Comparison of ENCODE assay signal across 8 cellular contexts in genomic region chr2:11465485-11466306, GRCh38. TPM values are rescaled to one million over a fixed set of nuclear protein-coding genes. Genes with fewer than 3 reads are reported as not detected.
DNase-seq lines count a peak whose midpoint lies in the region; ATAC-seq and TF ChIP-seq lines count a peak whose summit lies in the region.

TSS of gene E2F6 (minus strand) at chr2:11466161. CDS start at chr2:11465879, 282 bp downstream.

- DNase-seq in GF-D8 (lab: John Stamatoyannopoulos, UW) (peak; percentile 62), HFFc6 (peak; percentile 93), NCI-H1092 treated with DMSO at 0.1 percent for 48 hours (lab: John Stamatoyannopoulos, UW) (peak; percentile 89), nucleus accumbens (lab: John Stamatoyannopoulos, UW) (peak in 55 of 56 donors; percentile 27 to 95 (median 88)), superior temporal gyrus (ENCODE audit: extremely low spot score) (peak; percentile 94)
- peak; percentile 86 for DNase-seq in activated naive CD4-positive, alpha-beta T cell treated with anti-CD3 and anti-CD28 coated beads, Interleukin-2, amount 50 U/mL, for 16 hours

- no peaks in the 10 kb centered on the region for H3K27me3 ChIP-seq in gastroesophageal sphincter

- peaks cover 46% of the 10 kb centered on the region for H3K4me1 Mint-ChIP-seq in HFFc6 (ENCODE audit: low read depth)

- TF ChIP-seq EP300 in gastroesophageal sphincter (IDR thresholded peaks at IDR 0.05), result no peak

- peaks cover 31% of the 10 kb centered on the region for H3K36me3 Mint-ChIP-seq in HFFc6 (ENCODE audit: low read depth)

- peaks cover 0 to 10% of the 10 kb centered on the region in 2 donors for H3K36me3 ChIP-seq in gastroesophageal sphincter

- peak; percentile 33; the same call in 1 of the 2 replicates for TF ChIP-seq CTCF in HFFc6 (IDR thresholded peaks at IDR 0.05)
- TF ChIP-seq CTCF in gastroesophageal sphincter (IDR thresholded peaks at IDR 0.05), result no peak

- H3K4me1 ChIP-seq in gastroesophageal sphincter, result peaks cover 6 to 58% (median 20%) of the 10 kb centered on the region in 3 donors

- H3K9me3 Mint-ChIP-seq in HFFc6, result no peaks in the 10 kb centered on the region

- peak within 1 kb of the TSS; percentile 92 for H3K27ac Mint-ChIP-seq in HFFc6

- H3K4me3 ChIP-seq in gastroesophageal sphincter, result peak within 1 kb of the TSS; percentile 67 to 75

- H3K27me3 Mint-ChIP-seq in HFFc6 (ENCODE audit: insufficient read depth), result peaks cover 8% of the 10 kb centered on the region

- ATAC-seq in SK-N-SH treated with all-trans-retinoic acid at 6 μM for 48 hours (peak; percentile 87), gastroesophageal sphincter (peak; percentile 96)

- H3K9me3 ChIP-seq in gastroesophageal sphincter, result no peaks in the 10 kb centered on the region

- peak within 1 kb of the TSS; percentile 93 to 96 (median 94) for H3K27ac ChIP-seq in gastroesophageal sphincter

- 0 to 2% methylated on average over 15 to 17 of the region's 86 CpGs for WGBS in gastroesophageal sphincter (ENCODE audit: low coverage in 1 of 2), 2 donors

- TF ChIP-seq POLR2A in gastroesophageal sphincter (IDR thresholded peaks at IDR 0.05), result peak; percentile 49 to 68

- peak within 1 kb of the TSS; percentile 93 for H3K4me3 Mint-ChIP-seq in HFFc6

TF ChIP-seq in SK-N-SH treated with all-trans-retinoic acid at 6 μM for 48 hours, 23 proteins besides CTCF, POLR2A, EP300 and RAD21:
- no peak for TF ChIP-seq PATZ1 (CRISPR knock-in tag; IDR thresholded peaks at IDR 0.05; ENCODE audit: borderline replicate concordance)
- TF ChIP-seq GLIS3 (CRISPR knock-in tag; IDR thresholded peaks at IDR 0.05), result peak; percentile 19; the same call in 1 of the 2 replicates
- no peak for TF ChIP-seq CREB5 (CRISPR knock-in tag; IDR thresholded peaks at IDR 0.05; ENCODE audit: low read depth)
- TF ChIP-seq RARB (CRISPR knock-in tag; IDR thresholded peaks at IDR 0.05), result no peak
- no peak for TF ChIP-seq OSR1 (CRISPR knock-in tag; IDR thresholded peaks at IDR 0.05)
- TF ChIP-seq ZC3H10 (CRISPR knock-in tag; IDR thresholded peaks at IDR 0.05), result no peak
- peak; percentile 67 for TF ChIP-seq ZNF70 (CRISPR knock-in tag; IDR thresholded peaks at IDR 0.05)
- 0 out of 2 replicates have a peak, but pooled peaks have one; percentile 61 for TF ChIP-seq BACH2 (CRISPR knock-in tag; IDR thresholded peaks at IDR 0.05; ENCODE audit: borderline replicate concordance)
- peak; percentile 30; the same call in 1 of the 2 replicates for TF ChIP-seq ZFP3 (CRISPR knock-in tag; IDR thresholded peaks at IDR 0.05)
- TF ChIP-seq ZNF565 (CRISPR knock-in tag; conservative IDR thresholded peaks at IDR 0.05; ENCODE audit: low read depth), result peak; percentile 26; the same call in 1 of the 2 replicates
- peak; percentile 74 for TF ChIP-seq TSHZ2 (CRISPR knock-in tag; IDR thresholded peaks at IDR 0.05)
- TF ChIP-seq ZNF8 (CRISPR knock-in tag; IDR thresholded peaks at IDR 0.05), result no peak
- no peak for TF ChIP-seq ZFP30 (CRISPR knock-in tag; IDR thresholded peaks at IDR 0.05)
- TF ChIP-seq POU6F1 (CRISPR knock-in tag; IDR thresholded peaks at IDR 0.05; ENCODE audit: borderline replicate concordance, low read depth), result no peak
- no peak for TF ChIP-seq ARNTL (CRISPR knock-in tag; IDR thresholded peaks at IDR 0.05; ENCODE audit: borderline replicate concordance, low read depth)
- peak; percentile 45; the same call in 1 of the 2 replicates for TF ChIP-seq CSDC2 (CRISPR knock-in tag; IDR thresholded peaks at IDR 0.05)
- TF ChIP-seq TOX (CRISPR knock-in tag; IDR thresholded peaks at IDR 0.05; ENCODE audit: borderline replicate concordance), result no peak
- TF ChIP-seq CSRNP3 (CRISPR knock-in tag; IDR thresholded peaks at IDR 0.05), result no peak
- 0 out of 2 replicates have a peak, but pooled peaks have one; percentile 75 for TF ChIP-seq SNAI2 (CRISPR knock-in tag; IDR thresholded peaks at IDR 0.05)
- no peak; the same call in 1 of the 2 replicates for TF ChIP-seq TCF4 (CRISPR knock-in tag; IDR thresholded peaks at IDR 0.05; ENCODE audit: borderline replicate concordance)
- no peak for TF ChIP-seq ISL1 (CRISPR knock-in tag; IDR thresholded peaks at IDR 0.05)
- TF ChIP-seq PPARA (CRISPR knock-in tag; IDR thresholded peaks at IDR 0.05; ENCODE audit: borderline replicate concordance), result peak; percentile 62; the same call in 1 of the 2 replicates
- no peak for TF ChIP-seq ESRRG (CRISPR knock-in tag; IDR thresholded peaks at IDR 0.05)

RNA-seq across cellular contexts. Expression of gene E2F6, which starts in this region (rescaled TPM):
- 10 to 100 TPM in 3 of 6 experiments, 1 to 10 TPM in 3; 8.9 to 11.3 (median 10.3) TPM for total RNA-seq in HFFc6 (2021; fragmentation: NEBNext Ultra II Directional; extraction: Animal tissue kit (Norgen Biotek cat#: 25700))
- 10 to 100 TPM; 15.6 to 20.1 (median 19.6) TPM for total RNA-seq in gastroesophageal sphincter

Comparison
In these comparisons a context has a peak if more than half of its experiments do, and no peak if none do; other contexts are left out.
1. Peak in every context shown above with its lines: DNase-seq, ATAC-seq, H3K4me3 ChIP-seq and H3K27ac ChIP-seq.